In genomic region chr6:36049582-36049981, GRCh38 we compare ENCODE assay signal across 2 cellular contexts.
TF ChIP-seq lines count a peak whose summit lies in the region.

No MANE protein-coding gene starts in this region.

TF ChIP-seq in HepG2, 621 proteins besides CTCF, POLR2A, EP300 and RAD21:
- TF ChIP-seq SAFB2 (CRISPR knock-in tag; IDR thresholded peaks at IDR 0.05; ENCODE audit: borderline replicate concordance, low read depth): no peak
- TF ChIP-seq ATF7 (IDR thresholded peaks at IDR 0.05): peak; percentile 40
- TF ChIP-seq ATF7 (CRISPR knock-in tag; IDR thresholded peaks at IDR 0.05): no peak

TF ChIP-seq in K562, 482 proteins besides CTCF, POLR2A, EP300 and RAD21:
- no peak for TF ChIP-seq TFAM (CRISPR knock-in tag; conservative IDR thresholded peaks at IDR 0.05)
- TF ChIP-seq ATF3 (IDR thresholded peaks at IDR 0.05): peak; percentile 82
- TF ChIP-seq ATF3 (CRISPR knock-in tag; conservative IDR thresholded peaks at IDR 0.05): no peak
- no peak for TF ChIP-seq CEBPG (CRISPR knock-in tag; IDR thresholded peaks at IDR 0.05)
- TF ChIP-seq CEBPG (tag; conservative IDR thresholded peaks at IDR 0.05 in 1 of 2, IDR thresholded peaks at IDR 0.05 in 1 of 2): peak in 1 of 2 experiments; percentile 56; a peak in 2 of 4 replicates
